In genomic region chr6:72219536-72219935, GRCh38 we compare ENCODE assay signal across 17 cellular contexts.
"Had no signal": no experiment of that assay in that cellular context is flagged by ENCODE, and none has a peak within 500 bp of the region (broad histone marks: within the 10 kb centered on the region; RNA-seq: fewer than 3 reads in every experiment).

No MANE protein-coding gene starts in this region.

- H3K27me3 ChIP-seq: colonic mucosa, gastroesophageal sphincter, spleen, upper lobe of left lung had no signal

- H3K36me3 ChIP-seq: colonic mucosa, gastroesophageal sphincter, prostate gland, spleen, upper lobe of left lung had no signal

- H3K9me3 ChIP-seq: colonic mucosa, gastroesophageal sphincter, prostate gland, spleen, upper lobe of left lung had no signal

- FAIRE-seq: astrocyte, keratinocyte had no signal

- H3K27ac ChIP-seq: colonic mucosa, gastroesophageal sphincter, prostate gland, spleen, upper lobe of left lung had no signal

- ATAC-seq: activated naive CD4-positive, alpha-beta T cell treated with anti-CD3 and anti-CD28 coated beads, Interleukin-2, amount 50 U/mL, for 72 hours; gastroesophageal sphincter; natural killer cell treated with Interleukin-12 subunit alpha and Interleukin-12 subunit beta and Interleukin-15 and Interleukin-18, amount 100 ng/mL, for 72 hours had no signal

- H3K4me1 ChIP-seq: colonic mucosa, gastroesophageal sphincter, prostate gland, spleen, upper lobe of left lung had no signal

- H3K4me3 ChIP-seq: colonic mucosa, gastroesophageal sphincter, lung, prostate gland, spleen, upper lobe of left lung had no signal

- DNase-seq: activated CD4-positive, alpha-beta T cell treated with anti-CD3 and anti-CD28 coated beads for 1 hour; activated T-cell treated with anti-CD3 and anti-CD28 coated beads, Interleukin-2, amount 50 U/mL, for 1 hour; colonic mucosa; erythroblast; head of caudate nucleus; spleen; stimulated activated CD4-positive, alpha-beta T cell treated with anti-CD3 and anti-CD28 coated beads, Interleukin-4, amount 100 ng/mL, for 24 hours; stimulated activated naive CD4-positive, alpha-beta T cell treated with Interleukin-2 at 50 U/mL for 16 hours; T-helper 9 cell; upper lobe of left lung had no signal
